ENCODE assay signal across 1 cellular context in genomic region chr17:43399839-43400328, GRCh38.
TF ChIP-seq lines count a peak whose summit lies in the region.

No MANE protein-coding gene starts in this region.

TF ChIP-seq in GM23338, 12 proteins besides CTCF, POLR2A, EP300 and RAD21 (continued from another document):
- TF ChIP-seq ZNF462 (CRISPR knock-in tag; IDR thresholded peaks at IDR 0.05) (no peak), ZNF331 (CRISPR knock-in tag; IDR thresholded peaks at IDR 0.05; ENCODE audit: low read depth) (no peak), STAT1 (IDR thresholded peaks at IDR 0.05; ENCODE audit: unreplicated experiment) (no peak), EZH2phosphoT487 (IDR thresholded peaks at IDR 0.05; ENCODE audit: unreplicated experiment) (no peak), CREB1 (CRISPR knock-in tag; IDR thresholded peaks at IDR 0.05; ENCODE audit: low read depth) (no peak), POLR2AphosphoS5 (IDR thresholded peaks at IDR 0.05; ENCODE audit: low read depth) (no peak), JUNB (IDR thresholded peaks at IDR 0.05; ENCODE audit: unreplicated experiment) (no peak)
TF ChIP-seq in GM23338: peak in this region for 0.
